ENCODE assay signal across 37 cellular contexts in genomic region chr3:107806021-107806420, GRCh38.
"Had no signal": no experiment of that assay in that cellular context is flagged by ENCODE, and none has a peak within 500 bp of the region (broad histone marks: within the 10 kb centered on the region; RNA-seq: fewer than 3 reads in every experiment).

No MANE protein-coding gene starts in this region.

- H3K9me3 Mint-ChIP-seq: activated naive CD4-positive, alpha-beta T cell treated with anti-CD3 and anti-CD28 coated beads for 36 hours; activated naive CD4-positive, alpha-beta T cell treated with anti-CD3 and anti-CD28 coated beads, Interleukin-2, amount 10 ng/mL, durations not matched to agents 7 days and 5 days; activated naive CD4-positive, alpha-beta T cell treated with anti-CD3 and anti-CD28 coated beads, Interleukin-2, amount 50 U/mL, for 24 hours; activated naive CD4-positive, alpha-beta T cell treated with anti-CD3 and anti-CD28 coated beads, Interleukin-2, amount 50 U/mL, for 72 hours; activated naive CD8-positive, alpha-beta T cell treated with anti-CD3 and anti-CD28 coated beads for 36 hours; activated naive CD8-positive, alpha-beta T cell treated with anti-CD3 and anti-CD28 coated beads, Interleukin-2, amount 10 ng/mL, durations not matched to agents 7 days and 5 days; activated naive CD8-positive, alpha-beta T cell treated with anti-CD3 and anti-CD28 coated beads, Interleukin-2, amount 50 U/mL, for 24 hours; activated T-cell treated with anti-CD3 and anti-CD28 coated beads, Interleukin-2, amount 50 U/mL, for 24 hours; activated T-cell treated with anti-CD3 and anti-CD28 coated beads, Interleukin-2, amount 50 U/mL, for 4 hours; activated T-cell treated with anti-CD3 and anti-CD28 coated beads, Interleukin-2, amount 50 U/mL, for 72 hours; activated T-helper 1 cell treated with anti-CD3 and anti-CD28 coated beads, Interleukin-12 subunit alpha, Interleukin-12 subunit beta, Interleukin-2, Interleukin-4 antibody, amounts not matched to agents 30 ng/mL and 10 ng/mL and 1 ng/mL, durations not matched to agents 14 hours and 24 hours and 36 hours; activated T-helper 17 cell treated with anti-CD3 and anti-CD28 coated beads, Interleukin-2, amount 50 U/mL, for 72 hours; activated T-helper 2 cell treated with anti-CD3 and anti-CD28 coated beads, Interferon-gamma antibody, Interleukin-2, Interleukin-4, amounts not matched to agents 10 μg/mL and 5 μg/mL and 100 μg/mL, durations not matched to agents 14 hours and 24 hours and 36 hours; brain; central memory CD8-positive, alpha-beta T cell had no signal

- H3K27ac Mint-ChIP-seq: activated naive CD4-positive, alpha-beta T cell treated with anti-CD3 and anti-CD28 coated beads for 36 hours; activated naive CD4-positive, alpha-beta T cell treated with anti-CD3 and anti-CD28 coated beads, Interleukin-2, amount 10 ng/mL, durations not matched to agents 7 days and 5 days; activated naive CD4-positive, alpha-beta T cell treated with anti-CD3 and anti-CD28 coated beads, Interleukin-2, amount 50 U/mL, for 24 hours; activated naive CD4-positive, alpha-beta T cell treated with anti-CD3 and anti-CD28 coated beads, Interleukin-2, amount 50 U/mL, for 72 hours; activated naive CD8-positive, alpha-beta T cell treated with anti-CD3 and anti-CD28 coated beads for 36 hours; activated naive CD8-positive, alpha-beta T cell treated with anti-CD3 and anti-CD28 coated beads, Interleukin-2, amount 10 ng/mL, durations not matched to agents 7 days and 5 days; activated naive CD8-positive, alpha-beta T cell treated with anti-CD3 and anti-CD28 coated beads, Interleukin-2, amount 50 U/mL, for 24 hours; activated T-cell treated with anti-CD3 and anti-CD28 coated beads, Interleukin-2, amount 50 U/mL, for 24 hours; activated T-cell treated with anti-CD3 and anti-CD28 coated beads, Interleukin-2, amount 50 U/mL, for 72 hours; activated T-helper 1 cell treated with anti-CD3 and anti-CD28 coated beads, Interleukin-12 subunit alpha, Interleukin-12 subunit beta, Interleukin-2, Interleukin-4 antibody, amounts not matched to agents 30 ng/mL and 10 ng/mL and 1 ng/mL, durations not matched to agents 14 hours and 24 hours and 36 hours; activated T-helper 17 cell treated with anti-CD3 and anti-CD28 coated beads, Interleukin-2, amount 50 U/mL, for 72 hours; activated T-helper 2 cell treated with anti-CD3 and anti-CD28 coated beads, Interferon-gamma antibody, Interleukin-2, Interleukin-4, amounts not matched to agents 10 μg/mL and 5 μg/mL and 100 μg/mL, durations not matched to agents 14 hours and 24 hours and 36 hours had no signal

- H3K27me3 Mint-ChIP-seq: activated naive CD4-positive, alpha-beta T cell treated with anti-CD3 and anti-CD28 coated beads, Interleukin-2, amount 10 ng/mL, durations not matched to agents 7 days and 5 days; activated naive CD4-positive, alpha-beta T cell treated with anti-CD3 and anti-CD28 coated beads, Interleukin-2, amount 50 U/mL, for 24 hours; activated naive CD8-positive, alpha-beta T cell; activated naive CD8-positive, alpha-beta T cell treated with anti-CD3 and anti-CD28 coated beads for 36 hours; activated naive CD8-positive, alpha-beta T cell treated with anti-CD3 and anti-CD28 coated beads, Interleukin-2, amount 10 ng/mL, durations not matched to agents 7 days and 5 days; activated naive CD8-positive, alpha-beta T cell treated with anti-CD3 and anti-CD28 coated beads, Interleukin-2, amount 50 U/mL, for 24 hours; activated T-cell treated with anti-CD3 and anti-CD28 coated beads, Interleukin-2, amount 50 U/mL, for 24 hours; activated T-helper 17 cell treated with anti-CD3 and anti-CD28 coated beads, Interleukin-2, amount 50 U/mL, for 72 hours; brain; central memory CD8-positive, alpha-beta T cell had no signal

- H3K4me3 Mint-ChIP-seq: activated naive CD4-positive, alpha-beta T cell treated with anti-CD3 and anti-CD28 coated beads for 36 hours; activated naive CD4-positive, alpha-beta T cell treated with anti-CD3 and anti-CD28 coated beads, Interleukin-2, amount 10 ng/mL, durations not matched to agents 7 days and 5 days; activated naive CD4-positive, alpha-beta T cell treated with anti-CD3 and anti-CD28 coated beads, Interleukin-2, amount 50 U/mL, for 24 hours; activated naive CD8-positive, alpha-beta T cell; activated naive CD8-positive, alpha-beta T cell treated with anti-CD3 and anti-CD28 coated beads for 36 hours; activated naive CD8-positive, alpha-beta T cell treated with anti-CD3 and anti-CD28 coated beads, Interleukin-2, amount 10 ng/mL, durations not matched to agents 7 days and 5 days; activated naive CD8-positive, alpha-beta T cell treated with anti-CD3 and anti-CD28 coated beads, Interleukin-2, amount 50 U/mL, for 24 hours; activated T-cell treated with anti-CD3 and anti-CD28 coated beads, Interleukin-2, amount 50 U/mL, for 24 hours; activated T-cell treated with anti-CD3 and anti-CD28 coated beads, Interleukin-2, amount 50 U/mL, for 4 hours; activated T-cell treated with anti-CD3 and anti-CD28 coated beads, Interleukin-2, amount 50 U/mL, for 72 hours; activated T-helper 1 cell treated with anti-CD3 and anti-CD28 coated beads, Interleukin-12 subunit alpha, Interleukin-12 subunit beta, Interleukin-2, Interleukin-4 antibody, amounts not matched to agents 30 ng/mL and 10 ng/mL and 1 ng/mL, durations not matched to agents 14 hours and 24 hours and 36 hours; activated T-helper 17 cell treated with anti-CD3 and anti-CD28 coated beads, Interleukin-2, amount 50 U/mL, for 72 hours; brain; central memory CD8-positive, alpha-beta T cell had no signal

- H3K27me3 ChIP-seq: adrenal gland, ascending aorta, body of pancreas, brain microvascular endothelial cell, breast epithelium, cardiac muscle cell had no signal

- H3K9me3 ChIP-seq: adrenal gland, ascending aorta, body of pancreas, breast epithelium had no signal

- H3K4me3 ChIP-seq: adrenal gland, ascending aorta, body of pancreas, breast epithelium, cardiac muscle cell had no signal

- H3K4me1 ChIP-seq: ascending aorta, body of pancreas, breast epithelium had no signal

- DNase-seq: activated effector memory CD4-positive, alpha-beta T cell treated with Interleukin-2 at 50 U/mL for 16 hours; activated gamma-delta T cell; activated gamma-delta T cell treated with Interleukin-2 at 50 U/mL for 16 hours; activated naive CD4-positive, alpha-beta T cell; activated naive CD4-positive, alpha-beta T cell treated with anti-CD3 and anti-CD28 coated beads for 36 hours; activated naive CD4-positive, alpha-beta T cell treated with anti-CD3 and anti-CD28 coated beads, Interleukin-2, amount 10 ng/mL, durations not matched to agents 7 days and 5 days; activated naive CD4-positive, alpha-beta T cell treated with anti-CD3 and anti-CD28 coated beads, Interleukin-2, amount 50 U/mL, for 16 hours; activated naive CD4-positive, alpha-beta T cell treated with Interleukin-2 at 50 U/mL for 16 hours; activated naive CD8-positive, alpha-beta T cell treated with anti-CD3 and anti-CD28 coated beads for 36 hours; activated naive CD8-positive, alpha-beta T cell treated with anti-CD3 and anti-CD28 coated beads, Interleukin-2, amount 10 ng/mL, durations not matched to agents 7 days and 5 days; activated naive CD8-positive, alpha-beta T cell treated with anti-CD3 and anti-CD28 coated beads, Interleukin-2, amount 50 U/mL, for 24 hours; activated T-cell treated with anti-CD3 and anti-CD28 coated beads for 4 hours; activated T-cell treated with anti-CD3 and anti-CD28 coated beads, Interleukin-2, amount 50 U/mL, for 1 hour; activated T-cell treated with anti-CD3 and anti-CD28 coated beads, Interleukin-2, amount 50 U/mL, for 24 hours; activated T-cell treated with anti-CD3 and anti-CD28 coated beads, Interleukin-2, amount 50 U/mL, for 4 hours; activated T-cell treated with anti-CD3 and anti-CD28 coated beads, Interleukin-2, amount 50 U/mL, for 48 hours; activated T-cell treated with anti-CD3 and anti-CD28 coated beads, Interleukin-2, amount 50 U/mL, for 72 hours; adrenal gland; amniotic stem cell; amygdala; anterior cingulate cortex; aorta; body of pancreas; brain microvascular endothelial cell; central memory CD4-positive, alpha-beta T cell; cerebellar nuclear complex had no signal

- H3K27ac ChIP-seq: adrenal gland, ascending aorta, body of pancreas, brain microvascular endothelial cell, breast epithelium, cardiac muscle cell had no signal
